Comparison of ENCODE assay signal across 8 cellular contexts in the genomic region with DNA sequence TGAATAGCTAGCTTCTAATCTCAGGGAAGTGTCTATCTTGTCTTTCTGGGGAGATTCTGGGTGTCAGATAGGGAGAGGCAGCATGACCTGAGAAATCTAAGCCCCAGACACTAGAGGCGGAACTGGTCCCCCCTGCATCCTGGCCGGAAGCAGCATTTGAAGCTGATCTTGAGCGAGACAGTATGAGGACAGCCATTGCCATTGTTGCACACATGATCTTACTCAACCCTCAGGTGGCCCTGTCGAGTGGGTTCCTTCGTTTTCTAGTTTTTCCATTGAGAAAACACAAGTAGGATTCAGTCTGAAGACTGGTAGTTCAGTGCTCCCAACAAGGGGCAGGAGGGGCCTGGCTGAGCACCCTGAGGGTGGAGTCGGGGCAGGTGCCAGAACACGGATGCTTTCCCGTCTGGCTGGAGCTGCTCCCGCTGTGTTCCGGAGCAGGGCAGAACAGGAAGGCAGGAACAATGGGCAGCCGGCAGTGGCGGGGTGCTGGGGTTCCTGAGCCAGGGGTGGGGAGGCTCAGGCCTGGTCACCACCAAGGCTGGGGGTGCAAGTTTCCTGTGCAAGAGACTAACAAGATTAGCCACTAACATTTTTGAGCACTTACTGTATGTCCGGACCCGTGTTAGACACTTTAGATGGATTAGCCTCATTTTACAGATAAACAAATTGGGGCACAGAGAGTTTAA. TPM values are rescaled to one million over a fixed set of nuclear protein-coding genes. Genes with fewer than 3 reads are reported as not detected.
DNase-seq lines count a peak whose midpoint lies in the region; ATAC-seq and TF ChIP-seq lines count a peak whose summit lies in the region.

No MANE protein-coding gene starts in this region.

- peaks cover 5% of the 10 kb centered on the region for H3K36me3 Mint-ChIP-seq in CD4-positive, CD25-positive, alpha-beta regulatory T cell

- H3K9me3 ChIP-seq in CD4-positive, CD25-positive, alpha-beta regulatory T cell (ENCODE audit: control insufficient read depth in 2 of 2, low read length in 2 of 2) = no peaks in the 10 kb centered on the region
- H3K9me3 ChIP-seq in Panc1 (ENCODE audit: control insufficient read depth, insufficient read depth, low read depth, low read length) = no peaks in the 10 kb centered on the region
- no peaks in the 10 kb centered on the region for H3K9me3 ChIP-seq in neutrophil
- H3K9me3 ChIP-seq in BE2C = no peaks in the 10 kb centered on the region

- no TSS peak for BruUV-seq in Panc1 (replicated peaks; lab: Mats Ljungman, UMichigan)

- H3K4me3 ChIP-seq in CD4-positive, CD25-positive, alpha-beta regulatory T cell (ENCODE audit: low read depth, low read length) = no peak overlapping the region
- H3K4me3 ChIP-seq in Panc1 (ENCODE audit: low read depth in 2 of 2, low read length in 2 of 2) (no peak overlapping the region), neutrophil (ENCODE audit: low read depth in 1 of 2, low read length in 1 of 2) (peak overlapping the region; percentile 3 to 33), BE2C (ENCODE audit: low read depth, low read length) (no peak overlapping the region)

- in situ Hi-C loops in Panc1 (cut with HindIII; ENCODE audit: low pct_unique_long_range_greater_than_20kb, low sequenced_read_pairs) = no loop called here

- CTCF ChIA-PET in Panc1 (lab: Charles Lee) = no interaction called here

- H3K9me3 Mint-ChIP-seq in CD4-positive, CD25-positive, alpha-beta regulatory T cell = no peaks in the 10 kb centered on the region

- H3K4me1 Mint-ChIP-seq in CD4-positive, CD25-positive, alpha-beta regulatory T cell = peaks cover 3 to 27% (median 12%) of the 10 kb centered on the region in 4 donors

- no peaks in the 10 kb centered on the region for H3K27me3 ChIP-seq in CD4-positive, CD25-positive, alpha-beta regulatory T cell (ENCODE audit: control insufficient read depth, insufficient read depth, low read length)
- H3K27me3 ChIP-seq in Panc1 (ENCODE audit: control insufficient read depth, insufficient read depth, low read length) = no peaks in the 10 kb centered on the region
- no peaks in the 10 kb centered on the region for H3K27me3 ChIP-seq in neutrophil
- H3K27me3 ChIP-seq in BE2C = no peaks in the 10 kb centered on the region

- peak overlapping the region; percentile 26 to 85 (median 71) for H3K27ac Mint-ChIP-seq in CD4-positive, CD25-positive, alpha-beta regulatory T cell

- POLR2A ChIA-PET in Panc1 (lab: Charles Lee) = interaction anchor here (0.6 to 1.6 kb wide), 2 partner anchors 10 to 789 kb away, joined by 3 to 5 read pairs; no protein-coding TSS in a partner anchor

- no peaks in the 10 kb centered on the region for H3K4me1 ChIP-seq in CD4-positive, CD25-positive, alpha-beta regulatory T cell (ENCODE audit: control insufficient read depth, insufficient read depth, low read length, poor library complexity, severe bottlenecking)
- peaks cover 14% of the 10 kb centered on the region; the same call in 1 of the 2 replicates for H3K4me1 ChIP-seq in Panc1 (ENCODE audit: control insufficient read depth, insufficient read depth, low read length)
- H3K4me1 ChIP-seq in neutrophil (ENCODE audit: control insufficient read depth in 1 of 2, insufficient read depth in 1 of 2, low read depth in 1 of 2, low read length in 1 of 2) = peaks cover 41 to 50% of the 10 kb centered on the region in 2 experiments
- H3K4me1 ChIP-seq in BE2C = peaks cover 4% of the 10 kb centered on the region

- no peaks in the 10 kb centered on the region for H3K27me3 Mint-ChIP-seq in CD4-positive, CD25-positive, alpha-beta regulatory T cell

- ATAC-seq in CD4-positive, CD25-positive, alpha-beta regulatory T cell (ENCODE audit: low read depth in 2 of 2) = no peak
- peak; percentile 35 for ATAC-seq in Panc1

- intact Hi-C loops in Panc1 (cut with micrococcal nuclease; ENCODE audit: unreplicated experiment) = no loop called here

- DNase-seq in CD4-positive, CD25-positive, alpha-beta regulatory T cell = peak in 1 of 3 donors; percentile 27
- DNase-seq in Panc1 (ENCODE audit: low read depth, low spot score) (no peak), epithelial cell of prostate (ENCODE audit: low read depth, low spot score) (no peak), NAMALWA (ENCODE audit: low spot score) (no peak), DMS79 (lab: John Stamatoyannopoulos, UW) (no peak), BE2C (no peak)
- no peak for DNase-seq in stimulated activated CD4-positive, alpha-beta T cell treated with anti-CD3 and anti-CD28 coated beads, Interleukin-4, amount 100 ng/mL, for 1 hour

- H3K27ac ChIP-seq in CD4-positive, CD25-positive, alpha-beta regulatory T cell (ENCODE audit: insufficient read depth, low read length, poor library complexity, severe bottlenecking) = no peak overlapping the region
- H3K27ac ChIP-seq in Panc1 (ENCODE audit: low read length) (no peak overlapping the region), epithelial cell of prostate (peak overlapping the region; percentile 35), neutrophil (peak overlapping the region; percentile 65)

- TF ChIP-seq CTCF in Panc1 (IDR thresholded peaks at IDR 0.05) (no peak), neutrophil (IDR thresholded peaks at IDR 0.05) (no peak), BE2C (IDR thresholded peaks at IDR 0.05; ENCODE audit: low read depth, low read length) (no peak)

- peaks cover 11% of the 10 kb centered on the region for H3K36me3 ChIP-seq in CD4-positive, CD25-positive, alpha-beta regulatory T cell (ENCODE audit: control insufficient read depth, insufficient read depth, low read length)
- no peaks in the 10 kb centered on the region for H3K36me3 ChIP-seq in Panc1 (ENCODE audit: control insufficient read depth, insufficient read depth, low read length)
- H3K36me3 ChIP-seq in neutrophil = no peaks in the 10 kb centered on the region
- H3K36me3 ChIP-seq in BE2C = no peaks in the 10 kb centered on the region

- no peak overlapping the region for H3K4me3 Mint-ChIP-seq in CD4-positive, CD25-positive, alpha-beta regulatory T cell

RNA-seq across cellular contexts. Expression of gene SDCBP2, which starts 7.9 kb away (rescaled TPM):
- 1.2 TPM for total RNA-seq in CD4-positive, CD25-positive, alpha-beta regulatory T cell
- polyA plus RNA-seq in CD4-positive, CD25-positive, alpha-beta regulatory T cell = 1 to 10 TPM; 1.6 to 4.3 (median 3.4) TPM
- 1.8 TPM for total RNA-seq in Panc1 (2021; ENCODE audit: unreplicated experiment)
- polyA plus RNA-seq in Panc1 (2012; ENCODE audit: insufficient read length) = 5.5 TPM
- polyA plus RNA-seq in BE2C (2012; ENCODE audit: insufficient read depth, insufficient read length, low read depth) = 15.9 TPM

RNA-seq across cellular contexts. Expression of gene FKBP1A, which starts 56.0 kb away (rescaled TPM):
- 84.3 TPM for total RNA-seq in CD4-positive, CD25-positive, alpha-beta regulatory T cell
- polyA plus RNA-seq in CD4-positive, CD25-positive, alpha-beta regulatory T cell = 10 to 100 TPM; 49.1 to 72.4 (median 59.4) TPM
- 695 TPM for total RNA-seq in Panc1 (2021; ENCODE audit: unreplicated experiment)
- 830 TPM for polyA plus RNA-seq in Panc1 (2012; ENCODE audit: insufficient read length)
- 186 TPM for polyA plus RNA-seq in BE2C (2012; ENCODE audit: insufficient read depth, insufficient read length, low read depth)

Comparison
In these comparisons a context has a peak if more than half of its experiments do, and no peak if none do; other contexts are left out.
1. H3K27ac ChIP-seq: peak in epithelial cell of prostate (single experiment) and neutrophil (single experiment); none in CD4-positive, CD25-positive, alpha-beta regulatory T cell (single experiment) and Panc1 (single experiment).
2. H3K4me3 ChIP-seq: peak in neutrophil (2 of 2); none in CD4-positive, CD25-positive, alpha-beta regulatory T cell (single experiment), Panc1 (0 of 2) and BE2C (single experiment).